Comparison of ENCODE assay signal across 14 cellular contexts in the genomic region with DNA sequence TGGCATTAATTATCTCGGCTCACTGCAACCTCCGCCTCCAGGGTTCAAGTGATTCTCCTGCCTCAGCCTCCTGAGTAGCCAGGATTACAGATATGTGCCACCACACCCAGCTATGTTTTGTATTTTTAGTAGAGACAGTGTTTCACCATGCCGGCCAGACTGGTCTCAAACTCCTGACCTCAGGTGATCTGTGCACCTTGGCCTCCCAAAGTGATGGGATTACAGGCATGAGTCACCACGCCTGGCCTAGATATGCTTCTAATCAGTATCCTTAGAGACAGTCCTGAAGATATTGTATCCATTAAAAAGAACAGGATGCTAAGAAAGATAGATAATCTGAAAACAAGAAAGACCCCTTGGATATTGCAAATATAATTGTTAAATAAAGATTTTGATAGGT. TPM values are rescaled to one million over a fixed set of nuclear protein-coding genes. Genes with fewer than 3 reads are reported as not detected.
DNase-seq lines count a peak whose midpoint lies in the region; ATAC-seq and TF ChIP-seq lines count a peak whose summit lies in the region.
"Had no signal": no experiment of that assay in that cellular context is flagged by ENCODE, and none has a peak within 500 bp of the region (broad histone marks: within the 10 kb centered on the region; RNA-seq: fewer than 3 reads in every experiment).

No MANE protein-coding gene starts in this region.

- H3K4me3 ChIP-seq in neutrophil (ENCODE audit: low read depth in 1 of 2, low read length in 1 of 2), result peak overlapping the region; percentile 22 to 39
- H3K4me3 ChIP-seq: HAP-1 had no signal

- TF ChIP-seq CTCF in CD14-positive monocyte (IDR thresholded peaks at IDR 0.05), result no peak
- TF ChIP-seq CTCF in neutrophil (IDR thresholded peaks at IDR 0.05), result no peak

- peak overlapping the region in 6 of 7 donors; percentile 40 to 94 (median 88) for H3K27ac Mint-ChIP-seq in CD14-positive monocyte
- H3K27ac Mint-ChIP-seq in T-cell, result no peak overlapping the region
- no peak overlapping the region for H3K27ac Mint-ChIP-seq in activated CD8-positive, alpha-beta T cell treated with anti-CD3 and anti-CD28 coated beads, Interleukin-2, amount 10 ng/mL, durations not matched to agents 7 days and 5 days

- ATAC-seq in T-cell (replicated peaks in 1 of 4), result no peak
- ATAC-seq in esophagus mucosa, result peak; percentile 11
- no peak for ATAC-seq in activated CD8-positive, alpha-beta T cell treated with anti-CD3 and anti-CD28 coated beads, Interleukin-2, amount 10 ng/mL, durations not matched to agents 7 days and 5 days

- H3K9me3 Mint-ChIP-seq in CD14-positive monocyte (peaks cover 0 to 3% (median 0%) of the 10 kb centered on the region in 7 donors), T-cell (no peaks in the 10 kb centered on the region)
- no peaks in the 10 kb centered on the region for H3K9me3 Mint-ChIP-seq in activated CD8-positive, alpha-beta T cell treated with anti-CD3 and anti-CD28 coated beads, Interleukin-2, amount 10 ng/mL, durations not matched to agents 7 days and 5 days (ENCODE audit: insufficient read depth)
- H3K9me3 Mint-ChIP-seq: IgD-negative memory B cell had no signal

- POLR2A ChIA-PET in T-cell (lab: Charles Lee), result no interaction called here
- POLR2A ChIA-PET in activated CD8-positive, alpha-beta T cell treated with anti-CD3 and anti-CD28 coated beads, Interleukin-2, amount 10 ng/mL, durations not matched to agents 7 days and 5 days (lab: Charles Lee), result interaction anchor here (0.7 kb wide), 1 partner anchor 437 kb away, joined by 3 read pairs; no protein-coding TSS in a partner anchor

- H3K4me1 Mint-ChIP-seq in CD14-positive monocyte, result peaks cover 60% of the 10 kb centered on the region
- peaks cover 23 to 36% (median 29%) of the 10 kb centered on the region in 3 donors for H3K4me1 Mint-ChIP-seq in T-cell
- peaks cover 30% of the 10 kb centered on the region for H3K4me1 Mint-ChIP-seq in activated CD8-positive, alpha-beta T cell treated with anti-CD3 and anti-CD28 coated beads, Interleukin-2, amount 10 ng/mL, durations not matched to agents 7 days and 5 days (ENCODE audit: low read depth)

- CTCF ChIA-PET in T-cell (lab: Charles Lee), result interaction anchor here in 1 of 2 donors (1.0 kb wide), 1 partner anchor 14 kb away, joined by 3 read pairs; no protein-coding TSS in a partner anchor
- CTCF ChIA-PET in activated CD8-positive, alpha-beta T cell treated with anti-CD3 and anti-CD28 coated beads, Interleukin-2, amount 10 ng/mL, durations not matched to agents 7 days and 5 days (lab: Charles Lee), result no interaction called here

- H3K4me1 ChIP-seq in neutrophil (ENCODE audit: control insufficient read depth in 1 of 2, insufficient read depth in 1 of 2, low read depth in 1 of 2, low read length in 1 of 2), result peaks cover 59% of the 10 kb centered on the region in 2 experiments
- H3K4me1 ChIP-seq: BE2C, HAP-1 had no signal

- peak overlapping the region; percentile 77 for H3K27ac ChIP-seq in neutrophil

- intact Hi-C loops in CD14-positive monocyte (cut with micrococcal nuclease), result loop anchor here (5.0 to 10.0 kb wide), 3 partner anchors 57 to 225 kb away; no protein-coding TSS in a partner anchor
- intact Hi-C loops in cardiac septum (cut with DNase I), result loop anchor here (10.0 kb wide), 1 partner anchor 85 kb away; no protein-coding TSS in a partner anchor

- H3K36me3 ChIP-seq in neutrophil, result no peaks in the 10 kb centered on the region
- H3K36me3 ChIP-seq: BE2C, HAP-1 had no signal

- H3K27me3 ChIP-seq in neutrophil, result no peaks in the 10 kb centered on the region
- H3K27me3 ChIP-seq: BE2C had no signal

- DNase-seq in CD14-positive monocyte (ENCODE audit: low spot score), result no peak
- DNase-seq in T-cell, result no peak
- DNase-seq in Ammon's horn (ENCODE audit: low spot score), result no peak
- no peak for DNase-seq in activated CD8-positive, alpha-beta T cell treated with anti-CD3 and anti-CD28 coated beads, Interleukin-2, amount 10 ng/mL, durations not matched to agents 7 days and 5 days
- DNase-seq in stimulated activated CD4-positive, alpha-beta T cell treated with anti-CD3 and anti-CD28 coated beads, Interleukin-12 subunit alpha, Interleukin-12 subunit beta, amount 100 ng/mL, for 4 hours, result no peak
- no peak for DNase-seq in cardiac septum (ENCODE audit: low spot score)
- DNase-seq: BE2C, DMS79 had no signal

- peaks cover 0 to 3% (median 0%) of the 10 kb centered on the region in 3 donors for H3K27me3 Mint-ChIP-seq in CD14-positive monocyte (ENCODE audit: low read depth in 3 of 3)
- peaks cover 0 to 4% of the 10 kb centered on the region in 2 donors for H3K27me3 Mint-ChIP-seq in T-cell
- no peaks in the 10 kb centered on the region for H3K27me3 Mint-ChIP-seq in activated CD8-positive, alpha-beta T cell treated with anti-CD3 and anti-CD28 coated beads, Interleukin-2, amount 10 ng/mL, durations not matched to agents 7 days and 5 days (ENCODE audit: low read depth)

- H3K36me3 Mint-ChIP-seq in CD14-positive monocyte, result peaks cover 0 to 3% of the 10 kb centered on the region in 2 donors
- no peaks in the 10 kb centered on the region for H3K36me3 Mint-ChIP-seq in T-cell
- no peaks in the 10 kb centered on the region for H3K36me3 Mint-ChIP-seq in activated CD8-positive, alpha-beta T cell treated with anti-CD3 and anti-CD28 coated beads, Interleukin-2, amount 10 ng/mL, durations not matched to agents 7 days and 5 days (ENCODE audit: low read depth)
- H3K36me3 Mint-ChIP-seq: CD4-positive, CD25-positive, alpha-beta regulatory T cell; IgD-negative memory B cell had no signal

- peak overlapping the region; percentile 73 to 88 for H3K4me3 Mint-ChIP-seq in CD14-positive monocyte
- peak overlapping the region in 2 of 3 donors; percentile 22 to 67 for H3K4me3 Mint-ChIP-seq in T-cell
- no peak overlapping the region for H3K4me3 Mint-ChIP-seq in activated CD8-positive, alpha-beta T cell treated with anti-CD3 and anti-CD28 coated beads, Interleukin-2, amount 10 ng/mL, durations not matched to agents 7 days and 5 days

- no peaks in the 10 kb centered on the region for H3K9me3 ChIP-seq in neutrophil
- H3K9me3 ChIP-seq: BE2C, HAP-1 had no signal

RNA-seq across cellular contexts. Expression of gene IPCEF1, which starts 3.1 kb away (rescaled TPM):
- polyA plus RNA-seq in CD14-positive monocyte, result 10 to 100 TPM; 14.7 to 16.5 TPM
- 100 to 1,000 TPM in 1 of 5 donors, 10 to 100 TPM in 4; 57.6 to 132 (median 69.4) TPM for total RNA-seq in T-cell
- 1.8 TPM for total RNA-seq in esophagus mucosa
- total RNA-seq in activated CD8-positive, alpha-beta T cell treated with anti-CD3 and anti-CD28 coated beads, Interleukin-2, amount 10 ng/mL, durations not matched to agents 7 days and 5 days, result 10 to 100 TPM; 22.6 to 24.4 TPM
- 5.0 TPM for total RNA-seq in cardiac septum
- total RNA-seq: HT-29 had no signal

Comparison
In these comparisons a context has a peak if more than half of its experiments do, and no peak if none do; other contexts are left out.
1. H3K27ac Mint-ChIP-seq: peak in CD14-positive monocyte (6 of 7); none in T-cell (0 of 2) and activated CD8-positive, alpha-beta T cell treated with anti-CD3 and anti-CD28 coated beads, Interleukin-2, amount 10 ng/mL, durations not matched to agents 7 days and 5 days (single experiment).